Comparison of ENCODE assay signal across 10 cellular contexts in genomic region chr11:96228472-96228871, GRCh38.
DNase-seq lines count a peak whose midpoint lies in the region; ATAC-seq and TF ChIP-seq lines count a peak whose summit lies in the region.
"Had no signal": no experiment of that assay in that cellular context is flagged by ENCODE, and none has a peak within 500 bp of the region (broad histone marks: within the 10 kb centered on the region; RNA-seq: fewer than 3 reads in every experiment).

No MANE protein-coding gene starts in this region.

- intact Hi-C loops in aorta (cut with DNase I) = loop anchor here in 1 of 2 donors (10.0 kb wide), 1 partner anchor 174 kb away; no protein-coding TSS in a partner anchor

- no peak overlapping the region for H3K4me3 ChIP-seq in coronary artery
- no peak overlapping the region for H3K4me3 ChIP-seq in mesodermal cell (ENCODE audit: extremely low read depth, insufficient read depth, low read length, poor library complexity, severe bottlenecking)
- no peak overlapping the region for H3K4me3 ChIP-seq in aorta (ENCODE audit: low read length in 2 of 2)

- TF ChIP-seq CTCF in coronary artery (IDR thresholded peaks at IDR 0.05) = no peak

- H3K4me1 ChIP-seq in mesodermal cell (ENCODE audit: control insufficient read depth, insufficient read depth, low read length, poor library complexity, severe bottlenecking) (peaks cover 27% of the 10 kb centered on the region), aorta (ENCODE audit: control insufficient read depth in 1 of 2, insufficient read depth in 2 of 2, low read length in 2 of 2) (peaks cover 2 to 7% of the 10 kb centered on the region in 2 donors)

- H3K9me3 ChIP-seq in mesodermal cell (ENCODE audit: control insufficient read depth, low read length) (no peaks in the 10 kb centered on the region), aorta (ENCODE audit: control insufficient read depth, low read length) (no peaks in the 10 kb centered on the region)

- no peaks in the 10 kb centered on the region for H3K27me3 Mint-ChIP-seq in activated naive CD4-positive, alpha-beta T cell treated with anti-CD3 and anti-CD28 coated beads, Interleukin-2, amount 50 U/mL, for 24 hours
- H3K27me3 Mint-ChIP-seq: IgD-negative memory B cell had no signal

- no peaks in the 10 kb centered on the region for H3K9me3 Mint-ChIP-seq in activated naive CD4-positive, alpha-beta T cell treated with anti-CD3 and anti-CD28 coated beads, Interleukin-2, amount 50 U/mL, for 24 hours
- H3K9me3 Mint-ChIP-seq: IgD-negative memory B cell had no signal

- H3K27ac Mint-ChIP-seq in activated naive CD4-positive, alpha-beta T cell treated with anti-CD3 and anti-CD28 coated beads, Interleukin-2, amount 50 U/mL, for 24 hours = peak overlapping the region; percentile 94

- no peak for DNase-seq in activated naive CD4-positive, alpha-beta T cell treated with Interleukin-2 at 50 U/mL for 16 hours
- DNase-seq in coronary artery (ENCODE audit: low spot score) (peak; percentile 83), aorta (peak; percentile 86 to 94), T-helper 9 cell (no peak)
- DNase-seq in central memory CD4-positive, alpha-beta T cell = no peak
- DNase-seq in activated T-cell treated with anti-CD3 and anti-CD28 coated beads, Interleukin-2, amount 50 U/mL, for 48 hours = no peak
- DNase-seq: activated effector memory CD4-positive, alpha-beta T cell treated with anti-CD3 and anti-CD28 coated beads, Interleukin-2, amount 50 U/mL, for 16 hours had no signal

- H3K27ac ChIP-seq in coronary artery (peak overlapping the region; percentile 89), mesodermal cell (ENCODE audit: low read depth, low read length, severe bottlenecking) (peak overlapping the region; percentile 91), aorta (ENCODE audit: low read depth in 1 of 2, low read length in 2 of 2) (peak overlapping the region; percentile 92 to 93)

- no peaks in the 10 kb centered on the region for H3K27me3 ChIP-seq in aorta (ENCODE audit: control insufficient read depth in 1 of 2, insufficient read depth in 2 of 2, low read length in 1 of 2)

- H3K36me3 ChIP-seq in mesodermal cell (ENCODE audit: control insufficient read depth, insufficient read depth, low read length) (peaks cover 14% of the 10 kb centered on the region), aorta (ENCODE audit: control insufficient read depth in 1 of 2, insufficient read depth in 2 of 2, low read length in 1 of 2) (no peaks in the 10 kb centered on the region)

- peaks cover 85% of the 10 kb centered on the region for H3K4me1 Mint-ChIP-seq in activated naive CD4-positive, alpha-beta T cell treated with anti-CD3 and anti-CD28 coated beads, Interleukin-2, amount 50 U/mL, for 24 hours

- peak; percentile 82 for ATAC-seq in aorta (ENCODE audit: low FRiP score)

- no peak overlapping the region for H3K4me3 Mint-ChIP-seq in activated naive CD4-positive, alpha-beta T cell treated with anti-CD3 and anti-CD28 coated beads, Interleukin-2, amount 50 U/mL, for 24 hours
- H3K4me3 Mint-ChIP-seq: IgD-negative memory B cell had no signal

- 78 to 79% methylated on average over 3 to 4 of the region's 4 CpGs for WGBS in mesodermal cell (ENCODE audit: insufficient coverage in 2 of 2), 2 experiments
- 5 to 6% methylated on average over 4 of the region's 4 CpGs for WGBS in aorta, 2 donors

- H3K36me3 Mint-ChIP-seq in activated naive CD4-positive, alpha-beta T cell treated with anti-CD3 and anti-CD28 coated beads, Interleukin-2, amount 50 U/mL, for 24 hours = peaks cover 25% of the 10 kb centered on the region

Comparison
In these comparisons a context has a peak if more than half of its experiments do, and no peak if none do; other contexts are left out.
1. DNase-seq: peak in coronary artery (single experiment) and aorta (2 of 2); none in activated naive CD4-positive, alpha-beta T cell treated with Interleukin-2 at 50 U/mL for 16 hours (single experiment), central memory CD4-positive, alpha-beta T cell (single experiment), T-helper 9 cell (single experiment) and activated T-cell treated with anti-CD3 and anti-CD28 coated beads, Interleukin-2, amount 50 U/mL, for 48 hours (0 of 2).
2. Peak in every context shown above with its lines, with median percentiles within 50 percentile points of each other: H3K27ac ChIP-seq.